Comparison of ENCODE assay signal across 1 cellular context in the genomic region with DNA sequence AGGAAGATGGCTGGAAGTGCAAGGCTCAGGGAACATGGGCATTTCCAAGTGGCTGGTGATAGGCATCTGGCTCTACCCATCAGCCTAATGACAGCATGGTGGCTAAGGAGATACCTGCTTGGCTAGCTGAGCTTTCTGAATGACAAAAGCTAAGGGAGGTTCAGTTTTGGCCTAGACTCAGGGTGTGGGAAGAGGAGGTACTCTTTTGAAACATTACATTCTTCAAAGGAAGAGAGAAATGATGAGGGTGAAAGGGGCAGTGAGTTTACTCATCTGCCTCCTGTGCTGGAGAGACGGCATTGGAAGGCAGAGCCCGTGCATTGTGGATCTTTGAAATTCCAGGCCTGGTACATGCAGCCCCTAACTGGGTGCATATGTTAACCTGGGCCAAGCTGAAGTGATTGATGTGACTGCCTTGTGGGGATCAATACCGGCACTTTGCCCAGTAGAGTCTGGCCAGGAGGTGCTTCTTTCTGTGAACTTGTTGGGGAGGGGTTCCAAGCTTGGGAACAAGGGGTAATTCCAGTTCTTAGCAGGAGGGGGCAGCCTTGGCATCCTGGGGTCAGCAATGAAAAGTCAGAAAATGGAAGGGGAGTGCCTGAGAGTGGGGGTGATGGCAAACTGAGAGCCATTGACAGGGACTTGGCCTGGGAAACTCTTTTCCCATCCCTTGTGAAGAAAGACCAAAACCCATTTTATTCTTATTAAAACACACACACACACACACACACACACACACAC.
TF ChIP-seq lines count a peak whose summit lies in the region.

No MANE protein-coding gene starts in this region.

TF ChIP-seq in H1, 55 proteins besides CTCF, POLR2A, EP300 and RAD21:
- TF ChIP-seq CHD7 (IDR thresholded peaks at IDR 0.05; ENCODE audit: insufficient replicate concordance, low read length), result no peak
- TF ChIP-seq CREB1 (IDR thresholded peaks at IDR 0.05), result no peak
- TF ChIP-seq JUND (IDR thresholded peaks at IDR 0.05; ENCODE audit: low read length), result no peak
- no peak for TF ChIP-seq SIX5 (IDR thresholded peaks at IDR 0.05; ENCODE audit: low read depth, low read length)
- no peak for TF ChIP-seq SAP30 (IDR thresholded peaks at IDR 0.05; ENCODE audit: insufficient read depth, insufficient replicate concordance, low read length)
- TF ChIP-seq, protein P1, sequence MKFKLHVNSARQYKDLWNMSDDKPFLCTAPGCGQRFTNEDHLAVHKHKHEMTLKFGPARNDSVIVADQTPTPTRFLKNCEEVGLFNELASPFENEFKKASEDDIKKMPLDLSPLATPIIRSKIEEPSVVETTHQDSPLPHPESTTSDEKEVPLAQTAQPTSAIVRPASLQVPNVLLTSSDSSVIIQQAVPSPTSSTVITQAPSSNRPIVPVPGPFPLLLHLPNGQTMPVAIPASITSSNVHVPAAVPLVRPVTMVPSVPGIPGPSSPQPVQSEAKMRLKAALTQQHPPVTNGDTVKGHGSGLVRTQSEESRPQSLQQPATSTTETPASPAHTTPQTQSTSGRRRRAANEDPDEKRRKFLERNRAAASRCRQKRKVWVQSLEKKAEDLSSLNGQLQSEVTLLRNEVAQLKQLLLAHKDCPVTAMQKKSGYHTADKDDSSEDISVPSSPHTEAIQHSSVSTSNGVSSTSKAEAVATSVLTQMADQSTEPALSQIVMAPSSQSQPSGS (IDR thresholded peaks at IDR 0.05; ENCODE audit: low read length), result no peak
- no peak for TF ChIP-seq YY1 (IDR thresholded peaks at IDR 0.05; ENCODE audit: low read depth, low read length)
- no peak for TF ChIP-seq SP2 (IDR thresholded peaks at IDR 0.05; ENCODE audit: low read length)
- TF ChIP-seq CHD2 (IDR thresholded peaks at IDR 0.05; ENCODE audit: low read length), result no peak
- no peak for TF ChIP-seq HDAC2 (IDR thresholded peaks at IDR 0.05; ENCODE audit: borderline replicate concordance in 1 of 2, low read depth in 2 of 2, low read length in 2 of 2)
- no peak for TF ChIP-seq SP1 (IDR thresholded peaks at IDR 0.05; ENCODE audit: low read depth, low read length)
- TF ChIP-seq SIN3A (conservative IDR thresholded peaks at IDR 0.05 in 1 of 2, IDR thresholded peaks at IDR 0.05 in 1 of 2; ENCODE audit: low read depth in 1 of 2, low read length in 2 of 2), result no peak
- TF ChIP-seq ASH2L (IDR thresholded peaks at IDR 0.05; ENCODE audit: low read length), result no peak
